28 cellular contexts compared by ENCODE assay signal in genomic region chr6:113060664-113061063, GRCh38.
"Had no signal": no experiment of that assay in that cellular context is flagged by ENCODE, and none has a peak within 500 bp of the region (broad histone marks: within the 10 kb centered on the region; RNA-seq: fewer than 3 reads in every experiment).

No MANE protein-coding gene starts in this region.

- H3K36me3 Mint-ChIP-seq: activated CD8-positive, alpha-beta memory T cell treated with anti-CD3 and anti-CD28 coated beads, Interleukin-2, amount 10 ng/mL, durations not matched to agents 7 days and 5 days; activated naive CD8-positive, alpha-beta T cell had no signal

- H3K4me3 ChIP-seq: breast epithelium, SJSA1 had no signal

- H3K27me3 Mint-ChIP-seq: activated CD4-positive, alpha-beta T cell treated with anti-CD3 and anti-CD28 coated beads, Interleukin-2, amount 10 ng/mL, durations not matched to agents 24 days and 14 days; activated CD8-positive, alpha-beta memory T cell treated with anti-CD3 and anti-CD28 coated beads, Interleukin-2, amount 10 ng/mL, durations not matched to agents 7 days and 5 days; activated naive CD8-positive, alpha-beta T cell; activated T-cell treated with anti-CD3 and anti-CD28 coated beads, Interleukin-2, amount 50 U/mL, for 24 hours had no signal

- DNase-seq: activated B cell treated with CpG ODN at 0.5 μM for 24 hours; activated CD4-positive, alpha-beta T cell treated with anti-CD3 and anti-CD28 coated beads for 1 hour; activated CD4-positive, alpha-beta T cell treated with anti-CD3 and anti-CD28 coated beads, Interleukin-2, amount 10 ng/mL, durations not matched to agents 24 days and 14 days; activated CD4-positive, alpha-beta T cell treated with anti-CD3 and anti-CD28 coated beads, Interleukin-2, amount 50 U/mL, for 48 hours; activated CD8-positive, alpha-beta memory T cell treated with anti-CD3 and anti-CD28 coated beads, Interleukin-2, amount 10 ng/mL, durations not matched to agents 7 days and 5 days; activated effector memory CD4-positive, alpha-beta T cell treated with Interleukin-2 at 50 U/mL for 16 hours; activated naive CD4-positive, alpha-beta T cell; activated T-cell treated with anti-CD3 and anti-CD28 coated beads, Interleukin-2, amount 50 U/mL, for 24 hours; anterior cingulate cortex; caudate nucleus; MM.1S; NCI-H1105; NCI-H1436; NCI-H1694 treated with DMSO at 0.1 percent for 48 hours; NCI-H2029 treated with DMSO at 0.1 percent for 48 hours; NCI-H345; NCI-H510A; NCI-H526 treated with DMSO at 0.1 percent for 48 hours; NCI-H82; SHP77; T-helper 9 cell had no signal

- H3K4me3 Mint-ChIP-seq: activated B cell treated with CpG ODN at 0.5 μM for 24 hours; activated CD4-positive, alpha-beta T cell treated with anti-CD3 and anti-CD28 coated beads, Interleukin-2, amount 10 ng/mL, durations not matched to agents 24 days and 14 days; activated CD8-positive, alpha-beta memory T cell treated with anti-CD3 and anti-CD28 coated beads, Interleukin-2, amount 10 ng/mL, durations not matched to agents 7 days and 5 days; activated naive CD8-positive, alpha-beta T cell; activated T-cell treated with anti-CD3 and anti-CD28 coated beads, Interleukin-2, amount 50 U/mL, for 24 hours; activated T-helper 1 cell treated with anti-CD3 and anti-CD28 coated beads, Interleukin-12 subunit alpha, Interleukin-12 subunit beta, Interleukin-2, Interleukin-4 antibody, amounts not matched to agents 30 ng/mL and 10 ng/mL and 1 ng/mL, durations not matched to agents 14 hours and 24 hours and 36 hours; T-helper 1 cell treated with Interleukin-12 subunit alpha and Interleukin-12 subunit beta and Interleukin-4 antibody, amounts not matched to agents 30 μg/mL and 1 μg/mL, for 36 hours had no signal

- FAIRE-seq: RCC 7860, TTC549 had no signal

- H3K27me3 ChIP-seq: breast epithelium, SJSA1 had no signal

- H3K9me3 Mint-ChIP-seq: activated B cell treated with CpG ODN at 0.5 μM for 24 hours; activated CD4-positive, alpha-beta T cell treated with anti-CD3 and anti-CD28 coated beads, Interleukin-2, amount 10 ng/mL, durations not matched to agents 24 days and 14 days; activated T-cell treated with anti-CD3 and anti-CD28 coated beads, Interleukin-2, amount 50 U/mL, for 24 hours; activated T-helper 1 cell treated with anti-CD3 and anti-CD28 coated beads, Interleukin-12 subunit alpha, Interleukin-12 subunit beta, Interleukin-2, Interleukin-4 antibody, amounts not matched to agents 30 ng/mL and 10 ng/mL and 1 ng/mL, durations not matched to agents 14 hours and 24 hours and 36 hours; T-helper 1 cell treated with Interleukin-12 subunit alpha and Interleukin-12 subunit beta and Interleukin-4 antibody, amounts not matched to agents 30 μg/mL and 1 μg/mL, for 36 hours had no signal

- H3K27ac ChIP-seq: breast epithelium, SJSA1 had no signal

- H3K36me3 ChIP-seq: breast epithelium, SJSA1 had no signal

- H3K4me1 ChIP-seq: breast epithelium had no signal

- H3K4me1 Mint-ChIP-seq: activated B cell treated with CpG ODN at 0.5 μM for 24 hours; activated CD4-positive, alpha-beta T cell treated with anti-CD3 and anti-CD28 coated beads, Interleukin-2, amount 10 ng/mL, durations not matched to agents 24 days and 14 days; activated CD8-positive, alpha-beta memory T cell treated with anti-CD3 and anti-CD28 coated beads, Interleukin-2, amount 10 ng/mL, durations not matched to agents 7 days and 5 days had no signal

- ATAC-seq: activated CD8-positive, alpha-beta memory T cell treated with anti-CD3 and anti-CD28 coated beads, Interleukin-2, amount 10 ng/mL, durations not matched to agents 7 days and 5 days had no signal

- H3K27ac Mint-ChIP-seq: activated B cell treated with CpG ODN at 0.5 μM for 24 hours; activated CD4-positive, alpha-beta T cell treated with anti-CD3 and anti-CD28 coated beads, Interleukin-2, amount 10 ng/mL, durations not matched to agents 24 days and 14 days; activated CD8-positive, alpha-beta memory T cell treated with anti-CD3 and anti-CD28 coated beads, Interleukin-2, amount 10 ng/mL, durations not matched to agents 7 days and 5 days; activated naive CD8-positive, alpha-beta T cell; activated T-cell treated with anti-CD3 and anti-CD28 coated beads, Interleukin-2, amount 50 U/mL, for 24 hours; activated T-helper 1 cell treated with anti-CD3 and anti-CD28 coated beads, Interleukin-12 subunit alpha, Interleukin-12 subunit beta, Interleukin-2, Interleukin-4 antibody, amounts not matched to agents 30 ng/mL and 10 ng/mL and 1 ng/mL, durations not matched to agents 14 hours and 24 hours and 36 hours; T-helper 1 cell treated with Interleukin-12 subunit alpha and Interleukin-12 subunit beta and Interleukin-4 antibody, amounts not matched to agents 30 μg/mL and 1 μg/mL, for 36 hours had no signal
